In genomic region chrX:101385795-101386541, GRCh38 we compare ENCODE assay signal across 9 cellular contexts. TPM values are rescaled to one million over a fixed set of nuclear protein-coding genes. Genes with fewer than 3 reads are reported as not detected.
DNase-seq lines count a peak whose midpoint lies in the region; ATAC-seq and TF ChIP-seq lines count a peak whose summit lies in the region.
"Had no signal": no experiment of that assay in that cellular context is flagged by ENCODE, and none has a peak within 500 bp of the region (broad histone marks: within the 10 kb centered on the region; RNA-seq: fewer than 3 reads in every experiment).

Gene BTK, minus strand, starts transcription at chrX:101386191. Its CDS starts 10,907 bp downstream, at chrX:101375284.

- H3K36me3 ChIP-seq in right atrium auricular region: no peaks in the 10 kb centered on the region
- H3K36me3 ChIP-seq in SU-DHL-6 (ENCODE audit: low read length): no peaks in the 10 kb centered on the region
- H3K36me3 ChIP-seq in upper lobe of left lung: no peaks in the 10 kb centered on the region

- no peaks in the 10 kb centered on the region for H3K9me2 ChIP-seq in SU-DHL-6 (replicated peaks; ENCODE audit: insufficient read depth, low read length)

- no peak for DNase-seq in left ventricle myocardium superior
- DNase-seq in right atrium auricular region (ENCODE audit: low spot score): no peak
- peak in 1 of 2 donors; percentile 46 for DNase-seq in upper lobe of left lung
- DNase-seq in effector CD4-positive, alpha-beta T cell: no peak
- no peak for DNase-seq in activated naive CD4-positive, alpha-beta T cell treated with anti-CD3 and anti-CD28 coated beads, Interleukin-2, amount 50 U/mL, for 16 hours
- no peak for DNase-seq in SHP77 treated with DMSO at 0.1 percent for 48 hours (lab: John Stamatoyannopoulos, UW)

- TF ChIP-seq POLR2A in upper lobe of left lung (IDR thresholded peaks at IDR 0.05): peak in 1 of 4 donors; percentile 35

- H3F3A ChIP-seq in SU-DHL-6 (ENCODE audit: insufficient read depth): peaks cover 11% of the 10 kb centered on the region; the same call in 1 of the 2 replicates

- H3K9me3 ChIP-seq in right atrium auricular region (no peaks in the 10 kb centered on the region), SU-DHL-6 (ENCODE audit: insufficient read depth, low read length) (no peaks in the 10 kb centered on the region), upper lobe of left lung (no peaks in the 10 kb centered on the region)

- H3K4me1 ChIP-seq in right atrium auricular region (no peaks in the 10 kb centered on the region), upper lobe of left lung (no peaks in the 10 kb centered on the region)

- H3K27ac ChIP-seq in right atrium auricular region (no peak within 1 kb of the TSS), SU-DHL-6 (ENCODE audit: low read depth, low read length) (peak within 1 kb of the TSS; percentile 82), upper lobe of left lung (peak within 1 kb of the TSS in 3 of 4 donors; percentile 6 to 60 (median 49))

- TF ChIP-seq CTCF in right atrium auricular region (IDR thresholded peaks at IDR 0.05) (no peak), SU-DHL-6 (IDR thresholded peaks at IDR 0.05; ENCODE audit: insufficient read depth, low read length, poor library complexity, severe bottlenecking) (no peak), upper lobe of left lung (IDR thresholded peaks at IDR 0.05) (no peak)

- peak within 1 kb of the TSS; percentile 84 for H3K9ac ChIP-seq in SU-DHL-6 (ENCODE audit: low read length)

- peaks cover 40% of the 10 kb centered on the region for H3K79me2 ChIP-seq in SU-DHL-6 (ENCODE audit: insufficient read depth, low read length)

- WGBS in upper lobe of left lung, 2 donors: 61 to 70% methylated on average over 9 of the region's 9 CpGs

- peak; percentile 45 for ATAC-seq in left ventricle myocardium superior
- ATAC-seq in HG03066 (IDR thresholded peaks at IDR 0.05; ENCODE audit: low read depth, unreplicated experiment): peak; percentile 71
- peak in 1 of 2 donors; percentile 63 for ATAC-seq in upper lobe of left lung (ENCODE audit: low FRiP score in 2 of 2)

- H4K20me1 ChIP-seq in SU-DHL-6 (ENCODE audit: low read depth, low read length): no peaks in the 10 kb centered on the region

- H3K4me3 ChIP-seq in right atrium auricular region: no peak within 1 kb of the TSS
- peak within 1 kb of the TSS; percentile 66 for H3K4me3 ChIP-seq in SU-DHL-6 (ENCODE audit: insufficient read depth, low read length, poor library complexity, severe bottlenecking)
- H3K4me3 ChIP-seq in upper lobe of left lung: peak within 1 kb of the TSS in 2 of 4 donors; percentile 18 to 37

- intact Hi-C loops in left ventricle myocardium superior (cut with micrococcal nuclease): no loop called here

- H2AFZ ChIP-seq in SU-DHL-6 (ENCODE audit: low read depth, low read length, severe bottlenecking): peak within 1 kb of the TSS; percentile 29

- H3K4me2 ChIP-seq in SU-DHL-6 (ENCODE audit: low read depth, low read length, poor library complexity, severe bottlenecking): peak within 1 kb of the TSS; percentile 79

- H3K27me3 ChIP-seq in right atrium auricular region (no peaks in the 10 kb centered on the region), SU-DHL-6 (ENCODE audit: low read length) (no peaks in the 10 kb centered on the region), upper lobe of left lung (no peaks in the 10 kb centered on the region)

- no peak for TF ChIP-seq EP300 in upper lobe of left lung (IDR thresholded peaks at IDR 0.05)

RNA-seq across cellular contexts. Expression of gene BTK, which starts in this region (rescaled TPM):
- 4.1 TPM for total RNA-seq in left ventricle myocardium superior
- total RNA-seq in right atrium auricular region: 1 to 10 TPM; 2.1 to 2.4 TPM
- 10 to 100 TPM; 16.2 to 81.7 (median 37.3) TPM for total RNA-seq in upper lobe of left lung
- total RNA-seq: myocyte had no signal

Comparison
In these comparisons a context has a peak if more than half of its experiments do, and no peak if none do; other contexts are left out.
1. H3K27ac ChIP-seq: peak in SU-DHL-6 (single experiment) and upper lobe of left lung (3 of 4); none in right atrium auricular region (0 of 2).